13 cellular contexts compared by ENCODE assay signal in the genomic region with DNA sequence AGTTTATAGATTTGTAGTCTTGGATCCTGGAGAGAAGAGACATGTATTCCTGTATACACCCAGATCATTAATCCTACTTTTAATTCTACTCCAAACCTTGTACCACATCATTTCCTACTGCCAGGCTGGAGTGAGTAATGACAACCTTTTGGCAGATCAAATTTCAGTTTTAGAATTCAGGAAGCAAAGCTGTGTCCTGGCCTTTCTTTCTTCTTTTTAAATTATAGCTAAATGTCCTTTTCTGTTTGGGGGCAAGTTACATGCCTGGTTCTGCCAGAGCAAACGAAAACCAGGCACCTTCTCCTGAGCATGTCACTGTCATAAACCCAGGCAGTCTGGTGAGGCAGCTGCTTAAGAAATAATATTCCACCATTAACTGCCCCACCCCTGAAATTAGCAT. TPM values are rescaled to one million over a fixed set of nuclear protein-coding genes. Genes with fewer than 3 reads are reported as not detected.
DNase-seq lines count a peak whose midpoint lies in the region; ATAC-seq and TF ChIP-seq lines count a peak whose summit lies in the region.
"Had no signal": no experiment of that assay in that cellular context is flagged by ENCODE, and none has a peak within 500 bp of the region (broad histone marks: within the 10 kb centered on the region; RNA-seq: fewer than 3 reads in every experiment).

No MANE protein-coding gene starts in this region.

- H3K27me3 ChIP-seq in osteoblast (ENCODE audit: insufficient read depth, low read length): no peaks in the 10 kb centered on the region
- H3K27me3 ChIP-seq: BLaER1 treated with 17β-estradiol and CSF1 and Interleukin-3, amounts not matched to agents 10 nM and 100 nM; gastroesophageal sphincter; MG63 had no signal

- H3K4me2 ChIP-seq in osteoblast (ENCODE audit: insufficient read depth, low read length): peak overlapping the region; percentile 23
- H3K4me2 ChIP-seq: BLaER1 treated with 17β-estradiol and CSF1 and Interleukin-3, amounts not matched to agents 10 nM and 100 nM had no signal

- no peak for TF ChIP-seq CTCF in osteoblast (IDR thresholded peaks at IDR 0.05; ENCODE audit: extremely low read depth, low read depth, low read length)

- H3K4me1 ChIP-seq in osteoblast (ENCODE audit: insufficient read depth, low read length): peaks cover 37% of the 10 kb centered on the region

- no peak overlapping the region for H2AFZ ChIP-seq in osteoblast (ENCODE audit: low read length)

- DNase-seq in ELR (ENCODE audit: low read depth) (peak; percentile 51), M059J (ENCODE audit: low read depth) (peak; percentile 65), dermis blood vessel endothelial cell (peak; percentile 73), osteoblast (ENCODE audit: insufficient read length, low spot score, missing footprints) (no peak), NCI-H2196 (lab: John Stamatoyannopoulos, UW; ENCODE audit: unreplicated experiment) (no peak)
- no peak for DNase-seq in activated CD8-positive, alpha-beta memory T cell treated with anti-CD3 and anti-CD28 coated beads for 24 hours
- DNase-seq: activated gamma-delta T cell had no signal

- H3K27ac ChIP-seq in osteoblast (ENCODE audit: low read depth, low read length): peak overlapping the region; percentile 40
- H3K27ac ChIP-seq: BLaER1 treated with 17β-estradiol and CSF1 and Interleukin-3, amounts not matched to agents 10 nM and 100 nM; gastroesophageal sphincter had no signal

- no peaks in the 10 kb centered on the region for H3K9me3 ChIP-seq in osteoblast (ENCODE audit: low read depth, low read length)
- H3K9me3 ChIP-seq: gastroesophageal sphincter, MG63, thoracic aorta had no signal

- no peak for ATAC-seq in HG03159 (IDR thresholded peaks at IDR 0.05; ENCODE audit: unreplicated experiment)
- ATAC-seq in HG02970 (IDR thresholded peaks at IDR 0.05; ENCODE audit: low FRiP score, unreplicated experiment): no peak
- ATAC-seq: gastroesophageal sphincter had no signal

- H4K20me1 ChIP-seq in osteoblast (ENCODE audit: insufficient read depth, low read length): peaks cover 5% of the 10 kb centered on the region

- no peaks in the 10 kb centered on the region for H3K36me3 ChIP-seq in osteoblast (ENCODE audit: insufficient read depth, low read length)
- H3K36me3 ChIP-seq: gastroesophageal sphincter, MG63, thoracic aorta had no signal

- no peak overlapping the region for H3K4me3 ChIP-seq in osteoblast (ENCODE audit: insufficient read depth, low read length)
- H3K4me3 ChIP-seq: BLaER1 treated with 17β-estradiol and CSF1 and Interleukin-3, amounts not matched to agents 10 nM and 100 nM; gastroesophageal sphincter; MG63; thoracic aorta had no signal

- peaks cover 60% of the 10 kb centered on the region for H3K79me2 ChIP-seq in osteoblast (ENCODE audit: insufficient read depth, low read length)

RNA-seq across cellular contexts. Expression of a gene that starts 33.0 kb away (rescaled TPM):
- 3.8 and 7.7 TPM in 2 replicates for total RNA-seq in M059J (2014; rRNA removed; shearing (Covaris generic))
- total RNA-seq in dermis blood vessel endothelial cell (44.2 and 57.2 TPM in 2 replicates), osteoblast (26.1 and 28.3 TPM in 2 replicates)

Comparison
In these comparisons a context has a peak if more than half of its experiments do, and no peak if none do; other contexts are left out.
1. DNase-seq: peak in ELR (single experiment), M059J (single experiment) and dermis blood vessel endothelial cell (single experiment); none in osteoblast (single experiment), activated CD8-positive, alpha-beta memory T cell treated with anti-CD3 and anti-CD28 coated beads for 24 hours (single experiment) and NCI-H2196 (single experiment).